In genomic region chr12:132282031-132282949, GRCh38 we compare ENCODE assay signal across 19 cellular contexts. TPM values are rescaled to one million over a fixed set of nuclear protein-coding genes. Genes with fewer than 3 reads are reported as not detected.
DNase-seq lines count a peak whose midpoint lies in the region; ATAC-seq and TF ChIP-seq lines count a peak whose summit lies in the region.
"Had no signal": no experiment of that assay in that cellular context is flagged by ENCODE, and none has a peak within 500 bp of the region (broad histone marks: within the 10 kb centered on the region; RNA-seq: fewer than 3 reads in every experiment).

No MANE protein-coding gene starts in this region.

- 85 to 88% methylated on average over 20 to 23 of the region's 23 CpGs for WGBS in endodermal cell (ENCODE audit: insufficient coverage in 1 of 2, insufficient read length in 1 of 2), 2 experiments

- DNase-seq in GM23338 (ENCODE audit: low spot score), result no peak
- DNase-seq in endodermal cell, result no peak
- DNase-seq in osteoblast (ENCODE audit: insufficient read length, low spot score, missing footprints), result peak; percentile 76
- DNase-seq in occipital lobe (lab: John Stamatoyannopoulos, UW), result no peak
- no peak for DNase-seq in activated CD4-positive, alpha-beta T cell treated with anti-CD3 and anti-CD28 coated beads, Interleukin-2, amount 50 U/mL, for 1 hour
- DNase-seq: GDM1, NCI-H1105 treated with DMSO at 0.1 percent for 48 hours, NCI-H1694 treated with DMSO at 0.1 percent for 48 hours, NCI-H226, NCI-H524 treated with DMSO at 0.1 percent for 48 hours, Peyer's patch, SK-N-SH had no signal

- H3K36me3 Mint-ChIP-seq in GM23338 (ENCODE audit: low read depth) (no peaks in the 10 kb centered on the region), endodermal cell (ENCODE audit: low read depth) (no peaks in the 10 kb centered on the region)
- H3K36me3 Mint-ChIP-seq: CD4-positive, alpha-beta memory T cell; IgD-negative memory B cell had no signal

- no peaks in the 10 kb centered on the region for H3K9me3 ChIP-seq in Loucy (ENCODE audit: insufficient read depth, low read depth, low read length)
- H3K9me3 ChIP-seq in endodermal cell (ENCODE audit: control insufficient read depth, low read length), result peaks cover 18% of the 10 kb centered on the region
- H3K9me3 ChIP-seq in osteoblast (ENCODE audit: low read depth, low read length), result no peaks in the 10 kb centered on the region
- H3K9me3 ChIP-seq: Peyer's patch, SK-N-SH had no signal

- H3K9me2 ChIP-seq in GM23338 (ENCODE audit: insufficient read depth), result no peaks in the 10 kb centered on the region
- no peaks in the 10 kb centered on the region for H3K9me2 ChIP-seq in Loucy (replicated peaks; ENCODE audit: low read depth, low read length)
- H3K9me2 ChIP-seq: SK-N-SH had no signal

- H3K4me3 Mint-ChIP-seq in GM23338 (peak overlapping the region; percentile 52; the same call in 2 of the 3 replicates), endodermal cell (peak overlapping the region; percentile 7)
- H3K4me3 Mint-ChIP-seq: B cell, IgD-negative memory B cell had no signal

- TF ChIP-seq CTCF in GM23338 (conservative IDR thresholded peaks at IDR 0.05; ENCODE audit: low read depth in 2 of 2), result no peak
- no peak for TF ChIP-seq CTCF in Loucy (conservative IDR thresholded peaks at IDR 0.05; ENCODE audit: low read length)
- TF ChIP-seq CTCF in endodermal cell (conservative IDR thresholded peaks at IDR 0.05), result no peak
- TF ChIP-seq CTCF in osteoblast (IDR thresholded peaks at IDR 0.05; ENCODE audit: extremely low read depth, low read depth, low read length), result no peak

- H3K27ac ChIP-seq in GM23338 (ENCODE audit: low read depth), result no peak overlapping the region
- H3K27ac ChIP-seq in endodermal cell (ENCODE audit: low read depth, low read length), result no peak overlapping the region
- no peak overlapping the region for H3K27ac ChIP-seq in osteoblast (ENCODE audit: low read depth, low read length)
- H3K27ac ChIP-seq: Peyer's patch had no signal

- peaks cover 5% of the 10 kb centered on the region; the same call in 1 of the 2 replicates for H3F3A ChIP-seq in GM23338 (replicated peaks; ENCODE audit: low read depth)
- no peaks in the 10 kb centered on the region for H3F3A ChIP-seq in Loucy (ENCODE audit: low read depth)

- no peak overlapping the region for H3K4me3 ChIP-seq in GM23338
- no peak overlapping the region for H3K4me3 ChIP-seq in Loucy (ENCODE audit: low read length, poor library complexity, severe bottlenecking)
- H3K4me3 ChIP-seq in endodermal cell (ENCODE audit: low read length), result no peak overlapping the region
- no peak overlapping the region for H3K4me3 ChIP-seq in osteoblast (ENCODE audit: insufficient read depth, low read length)
- H3K4me3 ChIP-seq: Peyer's patch had no signal

- H3K9me3 Mint-ChIP-seq in GM23338 (no peaks in the 10 kb centered on the region; the same call in 2 of the 3 replicates), endodermal cell (no peaks in the 10 kb centered on the region)
- H3K9me3 Mint-ChIP-seq: CD4-positive, alpha-beta memory T cell had no signal

- H2AFZ ChIP-seq in GM23338 (no peak overlapping the region), Loucy (ENCODE audit: low read length) (no peak overlapping the region), osteoblast (ENCODE audit: low read length) (no peak overlapping the region)

- H3K4me1 Mint-ChIP-seq in GM23338 (peaks cover 32% of the 10 kb centered on the region), endodermal cell (no peaks in the 10 kb centered on the region)

- peaks cover 14% of the 10 kb centered on the region for H3K27me3 Mint-ChIP-seq in GM23338 (ENCODE audit: insufficient read depth, low read depth, poor library complexity)
- peaks cover 5% of the 10 kb centered on the region for H3K27me3 Mint-ChIP-seq in endodermal cell (ENCODE audit: insufficient read depth)

- H3K4me1 ChIP-seq in GM23338 (ENCODE audit: insufficient read depth) (peaks cover 4% of the 10 kb centered on the region; the same call in 1 of the 2 replicates), Loucy (ENCODE audit: insufficient read depth, low read length, poor library complexity, severe bottlenecking) (peaks cover 19% of the 10 kb centered on the region), endodermal cell (ENCODE audit: control insufficient read depth, insufficient read depth, low read length) (no peaks in the 10 kb centered on the region), osteoblast (ENCODE audit: insufficient read depth, low read length) (no peaks in the 10 kb centered on the region)

- H3K27ac Mint-ChIP-seq in GM23338, result no peak overlapping the region
- H3K27ac Mint-ChIP-seq in endodermal cell, result no peak overlapping the region
- H3K27ac Mint-ChIP-seq: B cell; CD4-positive, alpha-beta memory T cell had no signal

- H3K79me2 ChIP-seq in GM23338 (replicated peaks; ENCODE audit: insufficient read depth) (no peaks in the 10 kb centered on the region), Loucy (ENCODE audit: insufficient read depth, low read length) (no peaks in the 10 kb centered on the region), osteoblast (ENCODE audit: insufficient read depth, low read length) (no peaks in the 10 kb centered on the region)

- no peaks in the 10 kb centered on the region for H3K27me3 ChIP-seq in GM23338 (ENCODE audit: insufficient read depth)
- no peaks in the 10 kb centered on the region for H3K27me3 ChIP-seq in Loucy (ENCODE audit: insufficient read depth, low read length, poor library complexity, severe bottlenecking)
- no peaks in the 10 kb centered on the region for H3K27me3 ChIP-seq in endodermal cell (ENCODE audit: control insufficient read depth, insufficient read depth, low read length, poor library complexity, severe bottlenecking)
- H3K27me3 ChIP-seq in osteoblast (ENCODE audit: insufficient read depth, low read length), result peaks cover 18% of the 10 kb centered on the region
- H3K27me3 ChIP-seq: Peyer's patch had no signal

- H3K36me3 ChIP-seq in GM23338 (ENCODE audit: insufficient read depth) (no peaks in the 10 kb centered on the region), Loucy (ENCODE audit: insufficient read depth, low read length) (no peaks in the 10 kb centered on the region), endodermal cell (ENCODE audit: control insufficient read depth, insufficient read depth, low read length) (no peaks in the 10 kb centered on the region), osteoblast (ENCODE audit: insufficient read depth, low read length) (no peaks in the 10 kb centered on the region)
- H3K36me3 ChIP-seq: Peyer's patch had no signal

- H3K4me2 ChIP-seq in GM23338 (no peak overlapping the region), Loucy (ENCODE audit: low read depth, low read length, poor library complexity, severe bottlenecking) (peak overlapping the region; percentile 63), osteoblast (ENCODE audit: insufficient read depth, low read length) (no peak overlapping the region)
- H3K4me2 ChIP-seq: SK-N-SH had no signal

- H3K9ac ChIP-seq in Loucy (ENCODE audit: low read depth, low read length, poor library complexity, severe bottlenecking), result no peak overlapping the region
- no peak overlapping the region for H3K9ac ChIP-seq in endodermal cell (ENCODE audit: extremely low read depth, low read length, poor library complexity, severe bottlenecking)
- H3K9ac ChIP-seq: SK-N-SH had no signal

- H4K20me1 ChIP-seq in GM23338 (replicated peaks; ENCODE audit: insufficient read depth) (no peaks in the 10 kb centered on the region), Loucy (ENCODE audit: insufficient read depth, low read length, poor library complexity, severe bottlenecking) (no peaks in the 10 kb centered on the region), osteoblast (ENCODE audit: insufficient read depth, low read length) (no peaks in the 10 kb centered on the region)

- ATAC-seq in GM23338 (no peak), GM21528 (IDR thresholded peaks at IDR 0.05; ENCODE audit: low FRiP score, unreplicated experiment) (no peak)

RNA-seq across cellular contexts. Expression of gene GALNT9, which starts 47.1 kb away (rescaled TPM):
- 2.5 TPM in 2 replicates for total RNA-seq in GM23338 (2014; rRNA removed; shearing (Covaris generic))
- 0.81 and 0.90 TPM in 2 replicates for polyA plus RNA-seq in GM23338 (2016; fragmentation: Nextera tagmentation; extraction: Ambion mirVana)
- total RNA-seq in endodermal cell (under 1 TPM in 1 of 2 donors, not detected in 1; 0.13 TPM), osteoblast (0.36 and 1.2 TPM in 2 replicates), occipital lobe (1.4 TPM)
- 0.21 TPM for polyA plus RNA-seq in endodermal cell (2013, experiment 1 of 2)
- polyA plus RNA-seq in endodermal cell (2013, experiment 2 of 2), result not detected
- total RNA-seq: CD4-positive, alpha-beta memory T cell; HT-29; Peyer's patch had no signal
- polyA plus RNA-seq: AG04450, SK-N-SH had no signal
